In the genomic region with DNA sequence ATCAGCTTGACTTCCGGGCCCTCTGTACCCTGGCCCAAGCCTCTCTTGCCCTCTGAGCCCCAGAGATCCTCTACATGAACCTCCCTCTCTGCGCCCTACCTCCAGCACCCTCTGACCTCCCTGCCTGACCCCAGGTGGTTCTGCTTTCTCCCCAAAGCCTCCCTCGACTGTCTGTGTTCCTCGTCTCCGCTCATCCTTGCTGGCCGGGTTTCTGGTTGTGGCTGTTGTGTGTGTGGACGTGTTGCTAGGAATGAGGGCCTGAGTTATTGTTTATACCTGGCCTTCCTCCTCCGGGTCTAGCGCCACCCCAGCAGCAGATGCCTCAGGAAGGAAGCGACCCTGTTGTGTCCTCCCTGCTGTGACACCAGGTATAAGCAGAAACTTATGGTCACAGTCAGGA, we compare ENCODE assay signal across 2 cellular contexts.
TF ChIP-seq lines count a peak whose summit lies in the region.

No MANE protein-coding gene starts in this region.

TF ChIP-seq in HepG2, 621 proteins besides CTCF, POLR2A, EP300 and RAD21 (continued from another document):
- no peak for TF ChIP-seq ZNF747 (CRISPR knock-in tag; IDR thresholded peaks at IDR 0.05; ENCODE audit: borderline replicate concordance)
TF ChIP-seq in HepG2: peak in this region for 0.

TF ChIP-seq in WTC11, 78 proteins besides CTCF, POLR2A, EP300 and RAD21 (continued from another document):
- TF ChIP-seq NR3C1 (CRISPR knock-in tag; conservative IDR thresholded peaks at IDR 0.05; ENCODE audit: low read depth) (no peak), TP53 (CRISPR knock-in tag; IDR thresholded peaks at IDR 0.05) (no peak), ZNF317 (CRISPR knock-in tag; IDR thresholded peaks at IDR 0.05; ENCODE audit: borderline replicate concordance, low read depth) (no peak), ZNF416 (CRISPR knock-in tag; IDR thresholded peaks at IDR 0.05) (no peak), CBFB (CRISPR knock-in tag; IDR thresholded peaks at IDR 0.05; ENCODE audit: low read depth) (no peak), KAT7 (CRISPR knock-in tag; IDR thresholded peaks at IDR 0.05; ENCODE audit: borderline replicate concordance) (no peak), CREM (CRISPR knock-in tag; IDR thresholded peaks at IDR 0.05) (no peak), ATF6 (CRISPR knock-in tag; IDR thresholded peaks at IDR 0.05) (no peak), ZNF532 (CRISPR knock-in tag; IDR thresholded peaks at IDR 0.05; ENCODE audit: borderline replicate concordance) (no peak), TEAD4 (CRISPR knock-in tag; IDR thresholded peaks at IDR 0.05) (no peak), IRF2 (CRISPR knock-in tag; IDR thresholded peaks at IDR 0.05; ENCODE audit: borderline replicate concordance, low read depth) (no peak), CREB1 (CRISPR knock-in tag; IDR thresholded peaks at IDR 0.05) (no peak), NFATC4 (CRISPR knock-in tag; IDR thresholded peaks at IDR 0.05) (no peak)
- TF ChIP-seq, protein P1, sequence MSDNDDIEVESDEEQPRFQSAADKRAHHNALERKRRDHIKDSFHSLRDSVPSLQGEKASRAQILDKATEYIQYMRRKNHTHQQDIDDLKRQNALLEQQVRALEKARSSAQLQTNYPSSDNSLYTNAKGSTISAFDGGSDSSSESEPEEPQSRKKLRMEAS (CRISPR knock-in tag; IDR thresholded peaks at IDR 0.05), result no peak
- TF ChIP-seq, protein P2, sequence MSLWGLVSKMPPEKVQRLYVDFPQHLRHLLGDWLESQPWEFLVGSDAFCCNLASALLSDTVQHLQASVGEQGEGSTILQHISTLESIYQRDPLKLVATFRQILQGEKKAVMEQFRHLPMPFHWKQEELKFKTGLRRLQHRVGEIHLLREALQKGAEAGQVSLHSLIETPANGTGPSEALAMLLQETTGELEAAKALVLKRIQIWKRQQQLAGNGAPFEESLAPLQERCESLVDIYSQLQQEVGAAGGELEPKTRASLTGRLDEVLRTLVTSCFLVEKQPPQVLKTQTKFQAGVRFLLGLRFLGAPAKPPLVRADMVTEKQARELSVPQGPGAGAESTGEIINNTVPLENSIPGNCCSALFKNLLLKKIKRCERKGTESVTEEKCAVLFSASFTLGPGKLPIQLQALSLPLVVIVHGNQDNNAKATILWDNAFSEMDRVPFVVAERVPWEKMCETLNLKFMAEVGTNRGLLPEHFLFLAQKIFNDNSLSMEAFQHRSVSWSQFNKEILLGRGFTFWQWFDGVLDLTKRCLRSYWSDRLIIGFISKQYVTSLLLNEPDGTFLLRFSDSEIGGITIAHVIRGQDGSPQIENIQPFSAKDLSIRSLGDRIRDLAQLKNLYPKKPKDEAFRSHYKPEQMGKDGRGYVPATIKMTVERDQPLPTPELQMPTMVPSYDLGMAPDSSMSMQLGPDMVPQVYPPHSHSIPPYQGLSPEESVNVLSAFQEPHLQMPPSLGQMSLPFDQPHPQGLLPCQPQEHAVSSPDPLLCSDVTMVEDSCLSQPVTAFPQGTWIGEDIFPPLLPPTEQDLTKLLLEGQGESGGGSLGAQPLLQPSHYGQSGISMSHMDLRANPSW (CRISPR knock-in tag; conservative IDR thresholded peaks at IDR 0.05; ENCODE audit: low read depth), result no peak
